Comparison of ENCODE assay signal across 2 cellular contexts in genomic region chr6:2388554-2389324, GRCh38.
TF ChIP-seq lines count a peak whose summit lies in the region.

No MANE protein-coding gene starts in this region.

TF ChIP-seq in HepG2, 621 proteins besides CTCF, POLR2A, EP300 and RAD21:
- TF ChIP-seq RAD51 (IDR thresholded peaks at IDR 0.05; ENCODE audit: borderline replicate concordance) = peak; percentile 33; the same call in 1 of the 2 replicates
- 0 out of 2 replicates have a peak, but pooled peaks have one; percentile 92 for TF ChIP-seq NONO (IDR thresholded peaks at IDR 0.05)
- TF ChIP-seq NONO (CRISPR knock-in tag; conservative IDR thresholded peaks at IDR 0.05) = no peak
- 0 out of 2 replicates have a peak, but pooled peaks have one; percentile 2 for TF ChIP-seq ATF7 (IDR thresholded peaks at IDR 0.05)
- no peak for TF ChIP-seq ATF7 (CRISPR knock-in tag; IDR thresholded peaks at IDR 0.05)
- 0 out of 2 replicates have a peak, but pooled peaks have one; percentile 39 for TF ChIP-seq FOXA1 (IDR thresholded peaks at IDR 0.05)
- no peak for TF ChIP-seq FOXA1 (CRISPR knock-in tag; IDR thresholded peaks at IDR 0.05)
- TF ChIP-seq RFX5 (IDR thresholded peaks at IDR 0.05; ENCODE audit: low read depth, low read length) = peak; percentile 82
- no peak for TF ChIP-seq ZGPAT (CRISPR knock-in tag; IDR thresholded peaks at IDR 0.05)
- no peak for TF ChIP-seq ZEB1 (IDR thresholded peaks at IDR 0.05; ENCODE audit: insufficient replicate concordance, low read depth)
- TF ChIP-seq FOXP1 (IDR thresholded peaks at IDR 0.05) = peak; percentile 15; the same call in 1 of the 2 replicates
- TF ChIP-seq FOXP1 (CRISPR knock-in tag; IDR thresholded peaks at IDR 0.05) = no peak
- TF ChIP-seq NBN (conservative IDR thresholded peaks at IDR 0.05) = 0 out of 2 replicates have a peak, but pooled peaks have one; percentile 53
- TF ChIP-seq SMARCE1 (IDR thresholded peaks at IDR 0.05; ENCODE audit: borderline replicate concordance) = no peak
- TF ChIP-seq IKZF1 (IDR thresholded peaks at IDR 0.05) = 0 out of 2 replicates have a peak, but pooled peaks have one; percentile 59
- TF ChIP-seq ZNF792 (CRISPR knock-in tag; IDR thresholded peaks at IDR 0.05) = no peak
- 0 out of 2 replicates have a peak, but pooled peaks have one; percentile 27 for TF ChIP-seq TRIM22 (IDR thresholded peaks at IDR 0.05)

TF ChIP-seq in H1, 55 proteins besides CTCF, POLR2A, EP300 and RAD21:
- TF ChIP-seq SP2 (IDR thresholded peaks at IDR 0.05; ENCODE audit: low read length) (no peak), KDM4A (IDR thresholded peaks at IDR 0.05; ENCODE audit: low read depth, low read length, severe bottlenecking) (no peak), TAF7 (optimal IDR thresholded peaks at IDR 0.05; ENCODE audit: borderline replicate concordance, low read depth, low read length) (no peak), CBX8 (IDR thresholded peaks at IDR 0.05; ENCODE audit: borderline replicate concordance, low read depth, low read length) (no peak)
